In genomic region chr7:42227523-42227922, GRCh38 we compare ENCODE assay signal across 9 cellular contexts. TPM values are rescaled to one million over a fixed set of nuclear protein-coding genes. Genes with fewer than 3 reads are reported as not detected.
DNase-seq lines count a peak whose midpoint lies in the region; ATAC-seq and TF ChIP-seq lines count a peak whose summit lies in the region.
"Had no signal": no experiment of that assay in that cellular context is flagged by ENCODE, and none has a peak within 500 bp of the region (broad histone marks: within the 10 kb centered on the region; RNA-seq: fewer than 3 reads in every experiment).

No MANE protein-coding gene starts in this region.

- intact Hi-C loops in transverse colon (cut with DNase I; ENCODE audit: low total_unique reads): no loop called here

- in situ Hi-C loops in transverse colon (cut with MboI; ENCODE audit: low pct_ligation_motif_present in 1 of 4, low pct_unique_long_range_greater_than_20kb in 1 of 4, low sequenced_read_pairs in 3 of 4): loop anchor here in 1 of 4 donors (25.0 kb wide), 3 partner anchors 240 to 610 kb away; no protein-coding TSS in a partner anchor

- H3K4me1 Mint-ChIP-seq in activated naive CD4-positive, alpha-beta T cell treated with anti-CD3 and anti-CD28 coated beads, Interleukin-2, amount 10 ng/mL, durations not matched to agents 7 days and 5 days: peaks cover 2% of the 10 kb centered on the region
- peaks cover 2% of the 10 kb centered on the region for H3K4me1 Mint-ChIP-seq in T-helper 17 cell

- no peak for TF ChIP-seq CTCF in transverse colon (IDR thresholded peaks at IDR 0.05)

- peak overlapping the region; percentile 2 to 35 (median 15) for H3K4me3 ChIP-seq in transverse colon

- no peaks in the 10 kb centered on the region for H3K9me3 Mint-ChIP-seq in activated naive CD4-positive, alpha-beta T cell treated with anti-CD3 and anti-CD28 coated beads, Interleukin-2, amount 10 ng/mL, durations not matched to agents 7 days and 5 days

- whole genome bisulfite sequencing in transverse colon (ENCODE audit: low coverage in 1 of 2), 2 donors: 29 to 62% methylated on average over 4 to 14 of the region's 14 CpGs

- H3K27ac Mint-ChIP-seq in activated naive CD4-positive, alpha-beta T cell treated with anti-CD3 and anti-CD28 coated beads, Interleukin-2, amount 10 ng/mL, durations not matched to agents 7 days and 5 days: no peak overlapping the region
- peak overlapping the region; percentile 79 for H3K27ac Mint-ChIP-seq in T-helper 17 cell

- H3K4me3 Mint-ChIP-seq in activated naive CD4-positive, alpha-beta T cell treated with anti-CD3 and anti-CD28 coated beads, Interleukin-2, amount 10 ng/mL, durations not matched to agents 7 days and 5 days: peak overlapping the region; percentile 8
- peak overlapping the region; percentile 15 for H3K4me3 Mint-ChIP-seq in T-helper 17 cell

- CTCF ChIA-PET in activated naive CD4-positive, alpha-beta T cell treated with anti-CD3 and anti-CD28 coated beads, Interleukin-2, amount 10 ng/mL, durations not matched to agents 7 days and 5 days (lab: Charles Lee): no interaction called here

- TF ChIP-seq POLR2A in transverse colon (IDR thresholded peaks at IDR 0.05): no peak

- H3K27ac ChIP-seq in transverse colon: peak overlapping the region in 1 of 4 donors; percentile 15

- peaks cover 37% of the 10 kb centered on the region for H3K27me3 ChIP-seq in transverse colon

- H3K9me3 ChIP-seq in T-helper 17 cell (ENCODE audit: control insufficient read depth, low read length, poor library complexity, severe bottlenecking): no peaks in the 10 kb centered on the region
- no peaks in the 10 kb centered on the region for H3K9me3 ChIP-seq in transverse colon

- H3K36me3 Mint-ChIP-seq in activated naive CD4-positive, alpha-beta T cell treated with anti-CD3 and anti-CD28 coated beads, Interleukin-2, amount 10 ng/mL, durations not matched to agents 7 days and 5 days: no peaks in the 10 kb centered on the region
- peaks cover 2% of the 10 kb centered on the region for H3K36me3 Mint-ChIP-seq in T-helper 17 cell (ENCODE audit: low read depth)

- H3K4me1 ChIP-seq in transverse colon: peaks cover 0 to 20% (median 6%) of the 10 kb centered on the region in 4 donors

- peak; percentile 78 for ATAC-seq in T-helper 17 cell

- peak; percentile 37 for DNase-seq in activated naive CD4-positive, alpha-beta T cell treated with anti-CD3 and anti-CD28 coated beads, Interleukin-2, amount 10 ng/mL, durations not matched to agents 7 days and 5 days
- DNase-seq in activated naive CD4-positive, alpha-beta T cell treated with anti-CD3 and anti-CD28 coated beads, Interleukin-2, amount 50 U/mL, for 16 hours: no peak
- DNase-seq in T-helper 17 cell (no peak), iPS-NIHi11 (ENCODE audit: low spot score) (peak; percentile 27), transverse colon (no peak), NOMO-1 treated with DMSO at 0.1 percent for 48 hours (lab: John Stamatoyannopoulos, UW; ENCODE audit: unreplicated experiment) (no peak), NCI-H2029 (lab: John Stamatoyannopoulos, UW) (no peak), NCI-H1092 (lab: John Stamatoyannopoulos, UW) (no peak)
- DNase-seq: NCI-H526 treated with DMSO at 0.1 percent for 48 hours had no signal

- peaks cover 43% of the 10 kb centered on the region for H3K27me3 Mint-ChIP-seq in activated naive CD4-positive, alpha-beta T cell treated with anti-CD3 and anti-CD28 coated beads, Interleukin-2, amount 10 ng/mL, durations not matched to agents 7 days and 5 days
- H3K27me3 Mint-ChIP-seq in T-helper 17 cell: peaks cover 68% of the 10 kb centered on the region

- no peaks in the 10 kb centered on the region for H3K36me3 ChIP-seq in transverse colon

- TF ChIP-seq EP300 in transverse colon (IDR thresholded peaks at IDR 0.05; ENCODE audit: low read depth): no peak

RNA-seq across cellular contexts. Expression of gene GLI3, which starts 9.5 kb away (rescaled TPM):
- total RNA-seq in T-helper 17 cell (1 to 10 TPM in 1 of 2 donors, under 1 TPM in 1; 0.34 to 1.1 TPM), transverse colon (10 to 100 TPM in 1 of 4 donors, 1 to 10 TPM in 3; 3.7 to 41.1 (median 5.3) TPM)

Comparison
In these comparisons a context has a peak if more than half of its experiments do, and no peak if none do; other contexts are left out.
1. DNase-seq: peak in activated naive CD4-positive, alpha-beta T cell treated with anti-CD3 and anti-CD28 coated beads, Interleukin-2, amount 10 ng/mL, durations not matched to agents 7 days and 5 days (single experiment) and iPS-NIHi11 (single experiment); none in activated naive CD4-positive, alpha-beta T cell treated with anti-CD3 and anti-CD28 coated beads, Interleukin-2, amount 50 U/mL, for 16 hours (single experiment), T-helper 17 cell (0 of 3), transverse colon (single experiment), NOMO-1 treated with DMSO at 0.1 percent for 48 hours (single experiment), NCI-H2029 (single experiment) and NCI-H1092 (single experiment).